In the genomic region with DNA sequence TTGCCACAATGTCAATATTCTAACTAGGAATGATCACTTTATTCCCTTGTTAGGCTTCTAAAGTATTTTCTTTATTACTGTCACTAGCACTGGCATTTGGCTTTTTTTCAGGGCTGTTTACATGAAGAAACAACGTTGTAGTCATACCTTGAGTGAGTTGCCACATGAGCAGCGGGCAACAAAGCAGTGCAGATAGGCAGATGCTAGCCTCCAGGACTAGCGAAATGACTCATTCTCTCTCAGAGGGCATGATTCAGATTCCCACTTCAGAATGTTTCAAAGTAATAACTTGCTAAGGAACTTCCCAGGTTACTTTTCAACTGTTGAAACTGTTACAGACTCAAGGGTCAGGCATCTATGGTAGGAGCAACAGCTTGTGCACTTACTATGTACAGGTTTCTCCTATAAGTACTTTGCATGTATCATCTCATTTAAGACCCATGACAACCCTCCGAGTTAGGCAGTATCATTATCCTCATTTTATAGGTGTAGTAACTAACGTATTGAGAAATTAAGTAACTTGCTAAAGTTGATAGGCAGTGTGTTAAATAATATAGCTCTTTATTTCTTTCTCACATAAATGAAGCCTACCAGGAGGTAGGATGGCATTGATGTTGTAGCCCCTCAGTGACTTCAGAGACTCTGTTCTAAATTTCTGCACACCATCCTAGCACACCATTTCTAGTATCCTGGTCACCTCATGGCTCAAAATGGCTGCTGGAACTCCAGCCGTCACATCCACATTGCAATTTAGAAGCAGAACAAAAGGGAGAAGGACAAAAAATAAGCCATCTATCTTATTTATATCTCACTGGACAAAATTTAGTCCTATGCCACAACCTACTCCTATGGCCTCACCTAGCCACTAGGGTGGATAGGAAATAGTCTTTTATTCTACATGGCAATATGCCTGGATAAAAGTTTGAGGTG, we compare ENCODE assay signal across 1 cellular context.
TF ChIP-seq lines count a peak whose summit lies in the region.

No MANE protein-coding gene starts in this region.

TF ChIP-seq in K562, 482 proteins besides CTCF, POLR2A, EP300 and RAD21 (continued from another document):
- TF ChIP-seq, protein P1, sequence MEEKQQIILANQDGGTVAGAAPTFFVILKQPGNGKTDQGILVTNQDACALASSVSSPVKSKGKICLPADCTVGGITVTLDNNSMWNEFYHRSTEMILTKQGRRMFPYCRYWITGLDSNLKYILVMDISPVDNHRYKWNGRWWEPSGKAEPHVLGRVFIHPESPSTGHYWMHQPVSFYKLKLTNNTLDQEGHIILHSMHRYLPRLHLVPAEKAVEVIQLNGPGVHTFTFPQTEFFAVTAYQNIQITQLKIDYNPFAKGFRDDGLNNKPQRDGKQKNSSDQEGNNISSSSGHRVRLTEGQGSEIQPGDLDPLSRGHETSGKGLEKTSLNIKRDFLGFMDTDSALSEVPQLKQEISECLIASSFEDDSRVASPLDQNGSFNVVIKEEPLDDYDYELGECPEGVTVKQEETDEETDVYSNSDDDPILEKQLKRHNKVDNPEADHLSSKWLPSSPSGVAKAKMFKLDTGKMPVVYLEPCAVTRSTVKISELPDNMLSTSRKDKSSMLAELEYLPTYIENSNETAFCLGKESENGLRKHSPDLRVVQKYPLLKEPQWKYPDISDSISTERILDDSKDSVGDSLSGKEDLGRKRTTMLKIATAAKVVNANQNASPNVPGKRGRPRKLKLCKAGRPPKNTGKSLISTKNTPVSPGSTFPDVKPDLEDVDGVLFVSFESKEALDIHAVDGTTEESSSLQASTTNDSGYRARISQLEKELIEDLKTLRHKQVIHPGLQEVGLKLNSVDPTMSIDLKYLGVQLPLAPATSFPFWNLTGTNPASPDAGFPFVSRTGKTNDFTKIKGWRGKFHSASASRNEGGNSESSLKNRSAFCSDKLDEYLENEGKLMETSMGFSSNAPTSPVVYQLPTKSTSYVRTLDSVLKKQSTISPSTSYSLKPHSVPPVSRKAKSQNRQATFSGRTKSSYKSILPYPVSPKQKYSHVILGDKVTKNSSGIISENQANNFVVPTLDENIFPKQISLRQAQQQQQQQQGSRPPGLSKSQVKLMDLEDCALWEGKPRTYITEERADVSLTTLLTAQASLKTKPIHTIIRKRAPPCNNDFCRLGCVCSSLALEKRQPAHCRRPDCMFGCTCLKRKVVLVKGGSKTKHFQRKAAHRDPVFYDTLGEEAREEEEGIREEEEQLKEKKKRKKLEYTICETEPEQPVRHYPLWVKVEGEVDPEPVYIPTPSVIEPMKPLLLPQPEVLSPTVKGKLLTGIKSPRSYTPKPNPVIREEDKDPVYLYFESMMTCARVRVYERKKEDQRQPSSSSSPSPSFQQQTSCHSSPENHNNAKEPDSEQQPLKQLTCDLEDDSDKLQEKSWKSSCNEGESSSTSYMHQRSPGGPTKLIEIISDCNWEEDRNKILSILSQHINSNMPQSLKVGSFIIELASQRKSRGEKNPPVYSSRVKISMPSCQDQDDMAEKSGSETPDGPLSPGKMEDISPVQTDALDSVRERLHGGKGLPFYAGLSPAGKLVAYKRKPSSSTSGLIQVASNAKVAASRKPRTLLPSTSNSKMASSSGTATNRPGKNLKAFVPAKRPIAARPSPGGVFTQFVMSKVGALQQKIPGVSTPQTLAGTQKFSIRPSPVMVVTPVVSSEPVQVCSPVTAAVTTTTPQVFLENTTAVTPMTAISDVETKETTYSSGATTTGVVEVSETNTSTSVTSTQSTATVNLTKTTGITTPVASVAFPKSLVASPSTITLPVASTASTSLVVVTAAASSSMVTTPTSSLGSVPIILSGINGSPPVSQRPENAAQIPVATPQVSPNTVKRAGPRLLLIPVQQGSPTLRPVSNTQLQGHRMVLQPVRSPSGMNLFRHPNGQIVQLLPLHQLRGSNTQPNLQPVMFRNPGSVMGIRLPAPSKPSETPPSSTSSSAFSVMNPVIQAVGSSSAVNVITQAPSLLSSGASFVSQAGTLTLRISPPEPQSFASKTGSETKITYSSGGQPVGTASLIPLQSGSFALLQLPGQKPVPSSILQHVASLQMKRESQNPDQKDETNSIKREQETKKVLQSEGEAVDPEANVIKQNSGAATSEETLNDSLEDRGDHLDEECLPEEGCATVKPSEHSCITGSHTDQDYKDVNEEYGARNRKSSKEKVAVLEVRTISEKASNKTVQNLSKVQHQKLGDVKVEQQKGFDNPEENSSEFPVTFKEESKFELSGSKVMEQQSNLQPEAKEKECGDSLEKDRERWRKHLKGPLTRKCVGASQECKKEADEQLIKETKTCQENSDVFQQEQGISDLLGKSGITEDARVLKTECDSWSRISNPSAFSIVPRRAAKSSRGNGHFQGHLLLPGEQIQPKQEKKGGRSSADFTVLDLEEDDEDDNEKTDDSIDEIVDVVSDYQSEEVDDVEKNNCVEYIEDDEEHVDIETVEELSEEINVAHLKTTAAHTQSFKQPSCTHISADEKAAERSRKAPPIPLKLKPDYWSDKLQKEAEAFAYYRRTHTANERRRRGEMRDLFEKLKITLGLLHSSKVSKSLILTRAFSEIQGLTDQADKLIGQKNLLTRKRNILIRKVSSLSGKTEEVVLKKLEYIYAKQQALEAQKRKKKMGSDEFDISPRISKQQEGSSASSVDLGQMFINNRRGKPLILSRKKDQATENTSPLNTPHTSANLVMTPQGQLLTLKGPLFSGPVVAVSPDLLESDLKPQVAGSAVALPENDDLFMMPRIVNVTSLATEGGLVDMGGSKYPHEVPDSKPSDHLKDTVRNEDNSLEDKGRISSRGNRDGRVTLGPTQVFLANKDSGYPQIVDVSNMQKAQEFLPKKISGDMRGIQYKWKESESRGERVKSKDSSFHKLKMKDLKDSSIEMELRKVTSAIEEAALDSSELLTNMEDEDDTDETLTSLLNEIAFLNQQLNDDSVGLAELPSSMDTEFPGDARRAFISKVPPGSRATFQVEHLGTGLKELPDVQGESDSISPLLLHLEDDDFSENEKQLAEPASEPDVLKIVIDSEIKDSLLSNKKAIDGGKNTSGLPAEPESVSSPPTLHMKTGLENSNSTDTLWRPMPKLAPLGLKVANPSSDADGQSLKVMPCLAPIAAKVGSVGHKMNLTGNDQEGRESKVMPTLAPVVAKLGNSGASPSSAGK (IDR thresholded peaks at IDR 0.05): no peak
